Comparison of ENCODE assay signal across 1 cellular context in the genomic region with DNA sequence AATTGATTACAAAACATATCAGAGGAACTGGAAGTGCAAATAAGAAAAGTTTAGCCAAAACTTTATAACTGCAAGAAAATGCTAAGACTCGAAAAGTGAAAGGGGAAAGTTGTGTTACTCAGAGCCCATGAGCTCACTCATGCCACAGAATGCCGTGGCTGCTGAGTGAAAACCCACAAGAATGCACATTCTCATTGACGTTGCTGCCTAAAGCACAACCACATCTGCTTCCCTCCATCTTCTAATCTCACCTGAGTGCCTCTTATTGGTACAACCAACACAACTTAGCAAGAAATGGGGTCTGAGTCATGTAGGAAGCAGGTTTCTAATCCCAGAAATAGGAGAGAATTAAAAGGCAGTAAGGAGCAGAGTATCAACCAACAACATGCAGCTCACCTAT.
TF ChIP-seq lines count a peak whose summit lies in the region.

No MANE protein-coding gene starts in this region.

TF ChIP-seq in H1, 55 proteins besides CTCF, POLR2A, EP300 and RAD21:
- TF ChIP-seq YY1 (IDR thresholded peaks at IDR 0.05; ENCODE audit: low read depth, low read length) (no peak), KDM1A (IDR thresholded peaks at IDR 0.05; ENCODE audit: borderline replicate concordance, low read length) (no peak), TAF1 (IDR thresholded peaks at IDR 0.05; ENCODE audit: low read depth, low read length) (no peak), CHD1 (IDR thresholded peaks at IDR 0.05; ENCODE audit: low read depth, low read length) (no peak), SRF (IDR thresholded peaks at IDR 0.05; ENCODE audit: low read depth, low read length) (no peak), TBP (IDR thresholded peaks at IDR 0.05; ENCODE audit: low read depth, low read length) (no peak), FOSL1 (IDR thresholded peaks at IDR 0.05; ENCODE audit: insufficient read depth, low read depth, low read length) (no peak)
- TF ChIP-seq, protein P1, sequence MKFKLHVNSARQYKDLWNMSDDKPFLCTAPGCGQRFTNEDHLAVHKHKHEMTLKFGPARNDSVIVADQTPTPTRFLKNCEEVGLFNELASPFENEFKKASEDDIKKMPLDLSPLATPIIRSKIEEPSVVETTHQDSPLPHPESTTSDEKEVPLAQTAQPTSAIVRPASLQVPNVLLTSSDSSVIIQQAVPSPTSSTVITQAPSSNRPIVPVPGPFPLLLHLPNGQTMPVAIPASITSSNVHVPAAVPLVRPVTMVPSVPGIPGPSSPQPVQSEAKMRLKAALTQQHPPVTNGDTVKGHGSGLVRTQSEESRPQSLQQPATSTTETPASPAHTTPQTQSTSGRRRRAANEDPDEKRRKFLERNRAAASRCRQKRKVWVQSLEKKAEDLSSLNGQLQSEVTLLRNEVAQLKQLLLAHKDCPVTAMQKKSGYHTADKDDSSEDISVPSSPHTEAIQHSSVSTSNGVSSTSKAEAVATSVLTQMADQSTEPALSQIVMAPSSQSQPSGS (IDR thresholded peaks at IDR 0.05; ENCODE audit: low read length): no peak
- TF ChIP-seq, protein P2, sequence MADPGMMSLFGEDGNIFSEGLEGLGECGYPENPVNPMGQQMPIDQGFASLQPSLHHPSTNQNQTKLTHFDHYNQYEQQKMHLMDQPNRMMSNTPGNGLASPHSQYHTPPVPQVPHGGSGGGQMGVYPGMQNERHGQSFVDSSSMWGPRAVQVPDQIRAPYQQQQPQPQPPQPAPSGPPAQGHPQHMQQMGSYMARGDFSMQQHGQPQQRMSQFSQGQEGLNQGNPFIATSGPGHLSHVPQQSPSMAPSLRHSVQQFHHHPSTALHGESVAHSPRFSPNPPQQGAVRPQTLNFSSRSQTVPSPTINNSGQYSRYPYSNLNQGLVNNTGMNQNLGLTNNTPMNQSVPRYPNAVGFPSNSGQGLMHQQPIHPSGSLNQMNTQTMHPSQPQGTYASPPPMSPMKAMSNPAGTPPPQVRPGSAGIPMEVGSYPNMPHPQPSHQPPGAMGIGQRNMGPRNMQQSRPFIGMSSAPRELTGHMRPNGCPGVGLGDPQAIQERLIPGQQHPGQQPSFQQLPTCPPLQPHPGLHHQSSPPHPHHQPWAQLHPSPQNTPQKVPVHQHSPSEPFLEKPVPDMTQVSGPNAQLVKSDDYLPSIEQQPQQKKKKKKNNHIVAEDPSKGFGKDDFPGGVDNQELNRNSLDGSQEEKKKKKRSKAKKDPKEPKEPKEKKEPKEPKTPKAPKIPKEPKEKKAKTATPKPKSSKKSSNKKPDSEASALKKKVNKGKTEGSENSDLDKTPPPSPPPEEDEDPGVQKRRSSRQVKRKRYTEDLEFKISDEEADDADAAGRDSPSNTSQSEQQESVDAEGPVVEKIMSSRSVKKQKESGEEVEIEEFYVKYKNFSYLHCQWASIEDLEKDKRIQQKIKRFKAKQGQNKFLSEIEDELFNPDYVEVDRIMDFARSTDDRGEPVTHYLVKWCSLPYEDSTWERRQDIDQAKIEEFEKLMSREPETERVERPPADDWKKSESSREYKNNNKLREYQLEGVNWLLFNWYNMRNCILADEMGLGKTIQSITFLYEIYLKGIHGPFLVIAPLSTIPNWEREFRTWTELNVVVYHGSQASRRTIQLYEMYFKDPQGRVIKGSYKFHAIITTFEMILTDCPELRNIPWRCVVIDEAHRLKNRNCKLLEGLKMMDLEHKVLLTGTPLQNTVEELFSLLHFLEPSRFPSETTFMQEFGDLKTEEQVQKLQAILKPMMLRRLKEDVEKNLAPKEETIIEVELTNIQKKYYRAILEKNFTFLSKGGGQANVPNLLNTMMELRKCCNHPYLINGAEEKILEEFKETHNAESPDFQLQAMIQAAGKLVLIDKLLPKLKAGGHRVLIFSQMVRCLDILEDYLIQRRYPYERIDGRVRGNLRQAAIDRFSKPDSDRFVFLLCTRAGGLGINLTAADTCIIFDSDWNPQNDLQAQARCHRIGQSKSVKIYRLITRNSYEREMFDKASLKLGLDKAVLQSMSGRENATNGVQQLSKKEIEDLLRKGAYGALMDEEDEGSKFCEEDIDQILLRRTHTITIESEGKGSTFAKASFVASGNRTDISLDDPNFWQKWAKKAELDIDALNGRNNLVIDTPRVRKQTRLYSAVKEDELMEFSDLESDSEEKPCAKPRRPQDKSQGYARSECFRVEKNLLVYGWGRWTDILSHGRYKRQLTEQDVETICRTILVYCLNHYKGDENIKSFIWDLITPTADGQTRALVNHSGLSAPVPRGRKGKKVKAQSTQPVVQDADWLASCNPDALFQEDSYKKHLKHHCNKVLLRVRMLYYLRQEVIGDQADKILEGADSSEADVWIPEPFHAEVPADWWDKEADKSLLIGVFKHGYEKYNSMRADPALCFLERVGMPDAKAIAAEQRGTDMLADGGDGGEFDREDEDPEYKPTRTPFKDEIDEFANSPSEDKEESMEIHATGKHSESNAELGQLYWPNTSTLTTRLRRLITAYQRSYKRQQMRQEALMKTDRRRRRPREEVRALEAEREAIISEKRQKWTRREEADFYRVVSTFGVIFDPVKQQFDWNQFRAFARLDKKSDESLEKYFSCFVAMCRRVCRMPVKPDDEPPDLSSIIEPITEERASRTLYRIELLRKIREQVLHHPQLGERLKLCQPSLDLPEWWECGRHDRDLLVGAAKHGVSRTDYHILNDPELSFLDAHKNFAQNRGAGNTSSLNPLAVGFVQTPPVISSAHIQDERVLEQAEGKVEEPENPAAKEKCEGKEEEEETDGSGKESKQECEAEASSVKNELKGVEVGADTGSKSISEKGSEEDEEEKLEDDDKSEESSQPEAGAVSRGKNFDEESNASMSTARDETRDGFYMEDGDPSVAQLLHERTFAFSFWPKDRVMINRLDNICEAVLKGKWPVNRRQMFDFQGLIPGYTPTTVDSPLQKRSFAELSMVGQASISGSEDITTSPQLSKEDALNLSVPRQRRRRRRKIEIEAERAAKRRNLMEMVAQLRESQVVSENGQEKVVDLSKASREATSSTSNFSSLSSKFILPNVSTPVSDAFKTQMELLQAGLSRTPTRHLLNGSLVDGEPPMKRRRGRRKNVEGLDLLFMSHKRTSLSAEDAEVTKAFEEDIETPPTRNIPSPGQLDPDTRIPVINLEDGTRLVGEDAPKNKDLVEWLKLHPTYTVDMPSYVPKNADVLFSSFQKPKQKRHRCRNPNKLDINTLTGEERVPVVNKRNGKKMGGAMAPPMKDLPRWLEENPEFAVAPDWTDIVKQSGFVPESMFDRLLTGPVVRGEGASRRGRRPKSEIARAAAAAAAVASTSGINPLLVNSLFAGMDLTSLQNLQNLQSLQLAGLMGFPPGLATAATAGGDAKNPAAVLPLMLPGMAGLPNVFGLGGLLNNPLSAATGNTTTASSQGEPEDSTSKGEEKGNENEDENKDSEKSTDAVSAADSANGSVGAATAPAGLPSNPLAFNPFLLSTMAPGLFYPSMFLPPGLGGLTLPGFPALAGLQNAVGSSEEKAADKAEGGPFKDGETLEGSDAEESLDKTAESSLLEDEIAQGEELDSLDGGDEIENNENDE (IDR thresholded peaks at IDR 0.05; ENCODE audit: insufficient replicate concordance, low read length): no peak
TF ChIP-seq in H1: peak in this region for 0.
